Comparison of ENCODE assay signal across 10 cellular contexts in the genomic region with DNA sequence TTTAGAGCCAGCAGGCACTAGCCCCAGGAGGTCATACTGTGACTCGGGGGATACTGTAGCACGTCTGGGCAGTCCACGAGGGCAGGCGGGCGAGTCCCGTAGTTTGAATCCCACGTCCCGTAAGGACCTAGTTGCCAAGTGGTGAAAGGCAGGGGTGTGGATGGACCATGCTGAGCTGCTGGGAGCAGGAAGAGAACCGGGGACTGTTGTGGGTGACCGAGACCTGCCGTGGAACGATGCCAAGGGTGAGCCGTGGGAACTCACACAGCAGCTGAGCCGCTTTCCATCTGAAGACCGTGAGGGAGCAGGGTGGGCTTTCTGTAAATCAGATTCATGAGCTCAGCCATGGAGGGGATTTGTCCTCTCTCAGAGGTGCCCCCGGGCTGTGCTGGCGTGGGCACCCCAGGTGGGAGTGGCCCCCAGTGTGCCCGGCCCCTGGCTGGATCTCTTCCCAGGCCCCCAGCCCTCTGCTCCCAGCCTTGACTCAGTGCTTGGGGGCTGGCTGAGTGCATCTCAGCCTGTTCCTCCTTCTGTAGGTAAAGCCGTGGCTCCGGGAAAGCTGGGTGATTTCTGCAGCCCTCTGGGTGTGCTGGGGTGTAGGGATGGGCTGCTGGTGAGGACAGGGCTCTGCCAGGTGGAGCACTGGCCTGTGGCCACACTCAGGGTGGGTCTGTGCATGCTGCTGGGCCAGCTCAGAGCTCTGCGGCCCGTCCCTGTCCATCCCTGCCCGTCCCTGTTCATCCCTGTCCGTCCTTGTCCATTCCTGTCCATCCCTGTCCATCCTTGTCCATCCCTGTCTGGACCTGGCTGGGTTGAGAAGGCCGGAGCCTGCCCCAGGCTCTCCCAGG. TPM values are rescaled to one million over a fixed set of nuclear protein-coding genes. Genes with fewer than 3 reads are reported as not detected.
DNase-seq lines count a peak whose midpoint lies in the region; ATAC-seq and TF ChIP-seq lines count a peak whose summit lies in the region.
"Had no signal": no experiment of that assay in that cellular context is flagged by ENCODE, and none has a peak within 500 bp of the region (broad histone marks: within the 10 kb centered on the region; RNA-seq: fewer than 3 reads in every experiment).

No MANE protein-coding gene starts in this region.

- no peak for TF ChIP-seq POLR2A in upper lobe of left lung (IDR thresholded peaks at IDR 0.05)

- H3K36me3 ChIP-seq in SK-N-MC (ENCODE audit: insufficient read depth, low read length): no peaks in the 10 kb centered on the region; the same call in 1 of the 2 replicates
- H3K36me3 ChIP-seq in esophagus (ENCODE audit: control insufficient read depth in 2 of 2, insufficient read depth in 2 of 2, low read length in 1 of 2): peaks cover 3 to 15% of the 10 kb centered on the region in 2 donors
- H3K36me3 ChIP-seq in muscle layer of colon (ENCODE audit: insufficient read depth, low read length): peaks cover under 1% of the 10 kb centered on the region
- H3K36me3 ChIP-seq in upper lobe of left lung: peaks cover 0 to 14% (median 3%) of the 10 kb centered on the region in 4 donors

- peaks cover 6 to 23% of the 10 kb centered on the region in 2 donors for H3K4me1 ChIP-seq in esophagus (ENCODE audit: control insufficient read depth in 2 of 2, insufficient read depth in 2 of 2, low read length in 1 of 2)
- H3K4me1 ChIP-seq in muscle layer of colon (ENCODE audit: insufficient read depth, low read length): peaks cover 17% of the 10 kb centered on the region
- H3K4me1 ChIP-seq in upper lobe of left lung: peaks cover 21 to 48% (median 41%) of the 10 kb centered on the region in 4 donors

- H3K4me3 ChIP-seq in SK-N-MC: no peak overlapping the region
- no peak overlapping the region for H3K4me3 ChIP-seq in esophagus (ENCODE audit: low read depth in 1 of 2, low read length in 2 of 2)
- H3K4me3 ChIP-seq in muscle layer of colon (ENCODE audit: low read depth in 1 of 2, low read length in 2 of 2): peak overlapping the region in 1 of 2 donors; percentile 53
- no peak overlapping the region for H3K4me3 ChIP-seq in upper lobe of left lung

- peak in 1 of 2 donors; percentile 2 for ATAC-seq in upper lobe of left lung (ENCODE audit: low FRiP score in 2 of 2)

- H3K27ac ChIP-seq in SK-N-MC: no peak overlapping the region
- peak overlapping the region; percentile 78 to 83 for H3K27ac ChIP-seq in esophagus (ENCODE audit: low read depth in 2 of 2, low read length in 1 of 2)
- peak overlapping the region; percentile 64 for H3K27ac ChIP-seq in muscle layer of colon (ENCODE audit: low read depth, low read length)
- peak overlapping the region; percentile 51 to 79 (median 76) for H3K27ac ChIP-seq in upper lobe of left lung

- 56 to 61% methylated on average over 25 of the region's 25 CpGs for WGBS in esophagus, 2 donors
- WGBS in upper lobe of left lung, 2 donors: 79 to 82% methylated on average over 9 to 25 of the region's 25 CpGs

- H3K9ac ChIP-seq in SK-N-MC (ENCODE audit: insufficient read length) (peak overlapping the region; percentile 37), muscle layer of colon (ENCODE audit: low read length) (no peak overlapping the region)

- no peak for TF ChIP-seq CTCF in upper lobe of left lung (IDR thresholded peaks at IDR 0.05)

- TF ChIP-seq EP300 in upper lobe of left lung (IDR thresholded peaks at IDR 0.05): no peak

- H3K27me3 ChIP-seq in esophagus (ENCODE audit: control insufficient read depth in 1 of 2, insufficient read depth in 2 of 2, low read length in 2 of 2): no peaks in the 10 kb centered on the region
- no peaks in the 10 kb centered on the region for H3K27me3 ChIP-seq in muscle layer of colon (ENCODE audit: control insufficient read depth in 1 of 2, insufficient read depth in 2 of 2, low read length in 2 of 2)
- no peaks in the 10 kb centered on the region for H3K27me3 ChIP-seq in upper lobe of left lung

- no peak for DNase-seq in SK-N-MC (ENCODE audit: low read depth, low spot score)
- DNase-seq in upper lobe of left lung: peak in 1 of 2 donors; percentile 59
- no peak for DNase-seq in NCI-H2029 (lab: John Stamatoyannopoulos, UW)
- no peak for DNase-seq in NCI-H345 (lab: John Stamatoyannopoulos, UW)
- DNase-seq in NCI-H446 (lab: John Stamatoyannopoulos, UW): no peak
- DNase-seq: activated CD4-positive, alpha-beta T cell treated with anti-CD3 and anti-CD28 coated beads, Interleukin-2, amount 50 U/mL, for 48 hours; MV-4-11; NCI-H82 had no signal

- H3K9me3 ChIP-seq in SK-N-MC (ENCODE audit: low read depth, low read length) (no peaks in the 10 kb centered on the region), esophagus (ENCODE audit: control insufficient read depth in 2 of 2, insufficient read depth in 1 of 2, low read depth in 1 of 2, low read length in 1 of 2) (no peaks in the 10 kb centered on the region), muscle layer of colon (ENCODE audit: low read length) (no peaks in the 10 kb centered on the region), upper lobe of left lung (no peaks in the 10 kb centered on the region)

RNA-seq across cellular contexts. Expression of a gene that starts 13.6 kb away (rescaled TPM):
- polyA plus RNA-seq in esophagus: 10 to 100 TPM; 19.1 to 29.8 TPM
- total RNA-seq in upper lobe of left lung: 10 to 100 TPM; 26.0 to 96.4 (median 56.1) TPM

RNA-seq across cellular contexts. Expression of a gene that starts 30.1 kb away (rescaled TPM):
- under 1 TPM; 0.07 to 0.08 TPM for polyA plus RNA-seq in esophagus
- 1 to 10 TPM in 5 of 6 donors, under 1 TPM in 1; 0.89 to 5.0 (median 2.3) TPM for total RNA-seq in upper lobe of left lung

RNA-seq across cellular contexts. Expression of a gene that starts 31.6 kb away (rescaled TPM):
- 100 to 1,000 TPM in 1 of 2 donors, 10 to 100 TPM in 1; 86.8 to 117 TPM for polyA plus RNA-seq in esophagus
- total RNA-seq in upper lobe of left lung: 10 to 100 TPM; 24.1 to 60.5 (median 47.8) TPM

RNA-seq across cellular contexts. Expression of a gene that starts 32.0 kb away (rescaled TPM):
- polyA plus RNA-seq in esophagus: 10 to 100 TPM; 10.6 to 17.2 TPM
- 10 to 100 TPM; 14.0 to 57.6 (median 20.4) TPM for total RNA-seq in upper lobe of left lung

RNA-seq across cellular contexts. Expression of a gene that starts 40.4 kb away (rescaled TPM):
- 1 to 10 TPM; 7.1 to 9.6 TPM for polyA plus RNA-seq in esophagus
- total RNA-seq in upper lobe of left lung: 10 to 100 TPM in 2 of 6 donors, 1 to 10 TPM in 4; 3.0 to 12.6 (median 7.1) TPM
